Comparison of ENCODE assay signal across 19 cellular contexts in the genomic region with DNA sequence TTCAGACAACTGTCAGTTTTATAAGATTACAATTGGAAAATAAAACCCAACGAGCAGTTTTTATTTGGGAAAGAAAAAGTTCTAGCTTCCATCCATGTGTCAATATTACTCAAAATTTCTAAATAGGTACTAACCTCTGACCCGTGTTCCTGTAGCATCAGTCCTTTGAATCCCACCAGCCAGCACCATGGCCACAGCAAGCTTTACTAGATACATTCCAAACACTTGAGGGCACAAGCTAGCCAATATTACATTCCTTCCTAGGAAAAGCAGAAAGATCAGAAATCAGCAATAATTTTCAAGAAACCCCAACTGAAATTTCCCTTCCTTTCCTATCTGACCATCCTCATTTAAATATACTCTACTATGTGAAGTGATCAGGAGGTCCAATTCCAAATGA. TPM values are rescaled to one million over a fixed set of nuclear protein-coding genes. Genes with fewer than 3 reads are reported as not detected.
DNase-seq lines count a peak whose midpoint lies in the region; ATAC-seq, FAIRE-seq and TF ChIP-seq lines count a peak whose summit lies in the region.
"Had no signal": no experiment of that assay in that cellular context is flagged by ENCODE, and none has a peak within 500 bp of the region (broad histone marks: within the 10 kb centered on the region; RNA-seq: fewer than 3 reads in every experiment).

No MANE protein-coding gene starts in this region.

- no peaks in the 10 kb centered on the region for H3K27me3 Mint-ChIP-seq in CD4-positive, CD25-positive, alpha-beta regulatory T cell
- H3K27me3 Mint-ChIP-seq in activated CD8-positive, alpha-beta memory T cell treated with anti-CD3 and anti-CD28 coated beads, Interleukin-2, amount 10 ng/mL, durations not matched to agents 7 days and 5 days, result no peaks in the 10 kb centered on the region

- peaks cover 79% of the 10 kb centered on the region for H3K36me3 ChIP-seq in CD4-positive, CD25-positive, alpha-beta regulatory T cell (ENCODE audit: control insufficient read depth, insufficient read depth, low read length)

- no peak overlapping the region for H3K27ac ChIP-seq in CD4-positive, CD25-positive, alpha-beta regulatory T cell (ENCODE audit: insufficient read depth, low read length, poor library complexity, severe bottlenecking)

- no peak overlapping the region for H3K4me3 Mint-ChIP-seq in CD4-positive, CD25-positive, alpha-beta regulatory T cell
- H3K4me3 Mint-ChIP-seq in activated CD8-positive, alpha-beta memory T cell treated with anti-CD3 and anti-CD28 coated beads, Interleukin-2, amount 10 ng/mL, durations not matched to agents 7 days and 5 days, result no peak overlapping the region

- DNase-seq in NCI-H82 (lab: John Stamatoyannopoulos, UW), result peak; percentile 29
- no peak for DNase-seq in NCI-H82 treated with DMSO at 0.1 percent for 48 hours (lab: John Stamatoyannopoulos, UW; ENCODE audit: unreplicated experiment)
- no peak for DNase-seq in CD4-positive, CD25-positive, alpha-beta regulatory T cell
- no peak for DNase-seq in D721Med (ENCODE audit: insufficient read length, low spot score)
- DNase-seq in choroid plexus epithelial cell (ENCODE audit: low read depth), result no peak
- no peak for DNase-seq in activated CD8-positive, alpha-beta memory T cell treated with anti-CD3 and anti-CD28 coated beads, Interleukin-2, amount 10 ng/mL, durations not matched to agents 7 days and 5 days
- no peak for DNase-seq in NCI-H2227 treated with DMSO at 0.1 percent for 48 hours (lab: John Stamatoyannopoulos, UW)
- no peak for DNase-seq in amniotic stem cell (lab: John Stamatoyannopoulos, UW)
- DNase-seq: EL, GOT3, Kasumi-1, MG63, NCI-H1048, NCI-H1930, NCI-H774 had no signal

- no peaks in the 10 kb centered on the region for H3K4me1 ChIP-seq in CD4-positive, CD25-positive, alpha-beta regulatory T cell (ENCODE audit: control insufficient read depth, insufficient read depth, low read length, poor library complexity, severe bottlenecking)

- no peaks in the 10 kb centered on the region for H3K9me3 ChIP-seq in CD4-positive, CD25-positive, alpha-beta regulatory T cell (ENCODE audit: control insufficient read depth in 2 of 2, low read length in 2 of 2)
- H3K9me3 ChIP-seq: MG63 had no signal

- peaks cover 12 to 28% (median 24%) of the 10 kb centered on the region in 4 donors for H3K4me1 Mint-ChIP-seq in CD4-positive, CD25-positive, alpha-beta regulatory T cell
- no peaks in the 10 kb centered on the region for H3K4me1 Mint-ChIP-seq in activated CD8-positive, alpha-beta memory T cell treated with anti-CD3 and anti-CD28 coated beads, Interleukin-2, amount 10 ng/mL, durations not matched to agents 7 days and 5 days

- H3K9me3 Mint-ChIP-seq in CD4-positive, CD25-positive, alpha-beta regulatory T cell, result no peaks in the 10 kb centered on the region
- H3K9me3 Mint-ChIP-seq in activated CD8-positive, alpha-beta memory T cell treated with anti-CD3 and anti-CD28 coated beads, Interleukin-2, amount 10 ng/mL, durations not matched to agents 7 days and 5 days (ENCODE audit: low read depth), result no peaks in the 10 kb centered on the region

- ATAC-seq in CD4-positive, CD25-positive, alpha-beta regulatory T cell (ENCODE audit: low read depth in 2 of 2), result no peak
- no peak for ATAC-seq in activated CD8-positive, alpha-beta memory T cell treated with anti-CD3 and anti-CD28 coated beads, Interleukin-2, amount 10 ng/mL, durations not matched to agents 7 days and 5 days
- ATAC-seq: HCT116 had no signal

- TF ChIP-seq CTCF in D721Med (IDR thresholded peaks at IDR 0.05; ENCODE audit: insufficient read depth, missing control alignments) (peak; percentile 13), choroid plexus epithelial cell (conservative IDR thresholded peaks at IDR 0.05; ENCODE audit: low read depth, low read length) (peak; percentile 3)

- H3K36me3 Mint-ChIP-seq in CD4-positive, CD25-positive, alpha-beta regulatory T cell, result peaks cover 46% of the 10 kb centered on the region
- peaks cover 54% of the 10 kb centered on the region for H3K36me3 Mint-ChIP-seq in activated CD8-positive, alpha-beta memory T cell treated with anti-CD3 and anti-CD28 coated beads, Interleukin-2, amount 10 ng/mL, durations not matched to agents 7 days and 5 days

- H3K27me3 ChIP-seq in CD4-positive, CD25-positive, alpha-beta regulatory T cell (ENCODE audit: control insufficient read depth, insufficient read depth, low read length), result no peaks in the 10 kb centered on the region
- H3K27me3 ChIP-seq: MG63 had no signal

- FAIRE-seq in D721Med (lab: Jason Lieb, UNC), result peak; percentile 77
- FAIRE-seq: GM12891, GM18507, HTR-8/SVneo had no signal

- CTCF ChIA-PET in activated CD8-positive, alpha-beta memory T cell treated with anti-CD3 and anti-CD28 coated beads, Interleukin-2, amount 10 ng/mL, durations not matched to agents 7 days and 5 days (lab: Charles Lee), result interaction anchor here (0.9 to 1.7 kb wide), 3 partner anchors 16 to 113 kb away, joined by 3 to 4 read pairs (median 3); no protein-coding TSS in a partner anchor

- no peak overlapping the region for H3K4me3 ChIP-seq in CD4-positive, CD25-positive, alpha-beta regulatory T cell (ENCODE audit: low read depth, low read length)
- no peak overlapping the region for H3K4me3 ChIP-seq in choroid plexus epithelial cell (ENCODE audit: low read depth, low read length)
- H3K4me3 ChIP-seq: MG63 had no signal

- H3K27ac Mint-ChIP-seq in CD4-positive, CD25-positive, alpha-beta regulatory T cell, result peak overlapping the region; percentile 4 to 85 (median 69)
- no peak overlapping the region for H3K27ac Mint-ChIP-seq in activated CD8-positive, alpha-beta memory T cell treated with anti-CD3 and anti-CD28 coated beads, Interleukin-2, amount 10 ng/mL, durations not matched to agents 7 days and 5 days

RNA-seq across cellular contexts. Expression of a gene that starts 19.2 kb away (rescaled TPM):
- total RNA-seq in CD4-positive, CD25-positive, alpha-beta regulatory T cell, result 30.2 TPM
- polyA plus RNA-seq in CD4-positive, CD25-positive, alpha-beta regulatory T cell, result 10 to 100 TPM; 69.7 to 81.8 (median 71.8) TPM
- total RNA-seq in activated CD8-positive, alpha-beta memory T cell treated with anti-CD3 and anti-CD28 coated beads, Interleukin-2, amount 10 ng/mL, durations not matched to agents 7 days and 5 days, result 10 to 100 TPM; 56.4 to 65.7 TPM

RNA-seq across cellular contexts. Expression of a gene that starts 21.8 kb away (rescaled TPM):
- 57.3 TPM for total RNA-seq in CD4-positive, CD25-positive, alpha-beta regulatory T cell
- 10 to 100 TPM; 18.5 to 24.2 (median 20.5) TPM for polyA plus RNA-seq in CD4-positive, CD25-positive, alpha-beta regulatory T cell
- total RNA-seq in activated CD8-positive, alpha-beta memory T cell treated with anti-CD3 and anti-CD28 coated beads, Interleukin-2, amount 10 ng/mL, durations not matched to agents 7 days and 5 days, result 10 to 100 TPM; 19.7 to 25.5 TPM
